Comparison of ENCODE assay signal across 23 cellular contexts in the genomic region with DNA sequence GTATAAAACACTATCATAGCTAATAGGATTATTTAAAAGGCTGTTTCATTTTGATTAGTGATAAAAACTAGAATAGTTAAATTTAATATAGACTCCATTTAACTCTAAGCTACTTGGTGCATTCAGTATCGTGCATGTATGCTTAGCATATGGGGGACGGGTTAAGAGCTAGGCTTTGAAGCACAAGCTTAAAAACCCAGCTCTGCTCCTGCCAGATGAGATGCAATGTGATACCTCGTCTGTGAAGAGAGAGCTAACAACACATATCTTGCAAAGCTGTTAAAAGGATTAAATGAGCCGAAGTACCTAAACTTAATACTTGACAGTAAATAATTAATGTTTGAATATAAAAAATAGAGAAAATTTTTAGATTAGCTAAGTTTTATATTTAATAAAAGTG. TPM values are rescaled to one million over a fixed set of nuclear protein-coding genes. Genes with fewer than 3 reads are reported as not detected.
A peak's percentile ranks its signal among the peaks of the same experiment; 100 is the strongest.
DNase-seq lines count a peak whose midpoint lies in the region; ATAC-seq, FAIRE-seq and TF ChIP-seq lines count a peak whose summit lies in the region.
"Had no signal": no experiment of that assay in that cellular context is flagged by ENCODE, and none has a peak within 500 bp of the region (broad histone marks: within the 10 kb centered on the region; RNA-seq: fewer than 3 reads in every experiment).

No MANE protein-coding gene starts in this region.

- TF ChIP-seq EP300 in SK-N-SH (IDR thresholded peaks at IDR 0.05; ENCODE audit: borderline replicate concordance in 1 of 2, low read depth in 1 of 2, low read length in 1 of 2): no peak

- H3K4me3 Mint-ChIP-seq in neural progenitor cell (no peak overlapping the region), Calu3 (ENCODE audit: low read depth, unreplicated experiment) (no peak overlapping the region)
- H3K4me3 Mint-ChIP-seq: activated naive CD4-positive, alpha-beta T cell treated with anti-CD3 and anti-CD28 coated beads, Interleukin-2, amount 50 U/mL, for 24 hours; activated T-cell treated with anti-CD3 and anti-CD28 coated beads, Interleukin-2, amount 50 U/mL, for 72 hours had no signal

- no peak for FAIRE-seq in HTR-8/SVneo (lab: Jason Lieb, UNC)
- FAIRE-seq: A549 had no signal

- H3K4me1 ChIP-seq in SK-N-SH (ENCODE audit: control insufficient read depth in 1 of 2, insufficient read depth in 2 of 2, low read depth in 1 of 2, low read length in 1 of 2): peaks cover 24 to 30% of the 10 kb centered on the region in 2 experiments; a peak in 3 of 4 replicates
- peaks cover 29% of the 10 kb centered on the region for H3K4me1 ChIP-seq in neural progenitor cell
- H3K4me1 ChIP-seq: A549, SJSA1, vagina had no signal

- H3K9me3 Mint-ChIP-seq in neural progenitor cell (no peaks in the 10 kb centered on the region), Calu3 (ENCODE audit: low read depth, unreplicated experiment) (no peaks in the 10 kb centered on the region)
- H3K9me3 Mint-ChIP-seq: activated naive CD4-positive, alpha-beta T cell treated with anti-CD3 and anti-CD28 coated beads, Interleukin-2, amount 50 U/mL, for 24 hours; activated T-cell treated with anti-CD3 and anti-CD28 coated beads, Interleukin-2, amount 50 U/mL, for 72 hours had no signal

- H3K9ac ChIP-seq in SK-N-SH (no peak overlapping the region), neural progenitor cell (no peak overlapping the region)
- H3K9ac ChIP-seq: BLaER1, KMS-11 had no signal

- no peak overlapping the region; a peak in 2 of 4 replicates for H3K27ac ChIP-seq in SK-N-SH (ENCODE audit: low read depth in 2 of 2, low read length in 1 of 2)
- peak overlapping the region; percentile 48; the same call in 1 of the 2 replicates for H3K27ac ChIP-seq in VCaP
- no peak overlapping the region for H3K27ac ChIP-seq in neural progenitor cell
- H3K27ac ChIP-seq: A549, ascending aorta, BLaER1, KMS-11, PC-9, SJSA1, vagina had no signal

- no peak for ATAC-seq in SK-N-SH treated with all-trans-retinoic acid at 6 μM for 48 hours
- ATAC-seq: A549; activated CD4-positive, CD25-positive, alpha-beta regulatory T cell treated with anti-CD3 and anti-CD28 coated beads, Interleukin-2, amount 50 U/mL, for 24 hours; activated T-cell treated with anti-CD3 and anti-CD28 coated beads, Interleukin-2, amount 50 U/mL, for 72 hours had no signal

- no peaks in the 10 kb centered on the region for H3K9me2 ChIP-seq in SK-N-SH

- H3K27ac Mint-ChIP-seq in neural progenitor cell: no peak overlapping the region
- no peak overlapping the region for H3K27ac Mint-ChIP-seq in Calu3 (ENCODE audit: unreplicated experiment)
- H3K27ac Mint-ChIP-seq: activated T-cell treated with anti-CD3 and anti-CD28 coated beads, Interleukin-2, amount 50 U/mL, for 72 hours had no signal

- H3K4me2 ChIP-seq in SK-N-SH: no peak overlapping the region
- H3K4me2 ChIP-seq in neural progenitor cell: no peak overlapping the region
- H3K4me2 ChIP-seq: A549, BLaER1, KMS-11, PC-9 had no signal

- H3K4me1 Mint-ChIP-seq in neural progenitor cell (peaks cover 19% of the 10 kb centered on the region), Calu3 (ENCODE audit: low read depth, unreplicated experiment) (no peaks in the 10 kb centered on the region)

- POLR2A ChIA-PET in SK-N-SH (lab: Yijun Ruan, JAX): no interaction called here

- WGBS in SK-N-SH (ENCODE audit: low lambda C conversion rate): 94% methylated on average over 4 of the region's 4 CpGs

- H3K4me3 ChIP-seq in SK-N-SH (ENCODE audit: low read depth in 2 of 2, low read length in 1 of 2) (no peak overlapping the region), neural progenitor cell (no peak overlapping the region)
- H3K4me3 ChIP-seq: A549, ascending aorta, BLaER1, lung, PC-9, SJSA1, vagina had no signal

- H2AFZ ChIP-seq in SK-N-SH (ENCODE audit: low read depth) (no peak overlapping the region), neural progenitor cell (replicated peaks) (no peak overlapping the region)
- H2AFZ ChIP-seq: PC-9 had no signal

- TF ChIP-seq CTCF in SK-N-SH (IDR thresholded peaks at IDR 0.05) (no peak), VCaP (conservative IDR thresholded peaks at IDR 0.05) (no peak), neural progenitor cell (IDR thresholded peaks at IDR 0.05) (no peak), Calu3 (IDR thresholded peaks at IDR 0.05; ENCODE audit: unreplicated experiment) (no peak)

- BruUV-seq in Calu3 (replicated peaks; lab: Mats Ljungman, UMichigan): no TSS peak

- no peaks in the 10 kb centered on the region for H3K27me3 ChIP-seq in SK-N-SH (ENCODE audit: insufficient read depth)
- no peaks in the 10 kb centered on the region for H3K27me3 ChIP-seq in neural progenitor cell
- H3K27me3 ChIP-seq: ascending aorta, BLaER1, SJSA1, vagina had no signal

- TF ChIP-seq RAD21 in SK-N-SH (IDR thresholded peaks at IDR 0.05; ENCODE audit: low read length): no peak

- H4K20me1 ChIP-seq in SK-N-SH (ENCODE audit: insufficient read depth) (no peaks in the 10 kb centered on the region), neural progenitor cell (ENCODE audit: low read depth) (peaks cover 4% of the 10 kb centered on the region)

- H3K27me3 Mint-ChIP-seq in neural progenitor cell (ENCODE audit: insufficient read depth, low read depth) (no peaks in the 10 kb centered on the region), Calu3 (ENCODE audit: unreplicated experiment) (no peaks in the 10 kb centered on the region)
- H3K27me3 Mint-ChIP-seq: activated naive CD4-positive, alpha-beta T cell treated with anti-CD3 and anti-CD28 coated beads, Interleukin-2, amount 50 U/mL, for 24 hours had no signal

- H3K79me2 ChIP-seq in SK-N-SH (ENCODE audit: insufficient read depth): peaks cover 4% of the 10 kb centered on the region; the same call in 1 of the 2 replicates
- H3K79me2 ChIP-seq in neural progenitor cell (ENCODE audit: low read depth): no peaks in the 10 kb centered on the region

- H3K36me3 Mint-ChIP-seq in neural progenitor cell (no peaks in the 10 kb centered on the region), Calu3 (ENCODE audit: insufficient read depth, unreplicated experiment) (no peaks in the 10 kb centered on the region)

- intact Hi-C loops in Calu3 (cut with micrococcal nuclease; ENCODE audit: unreplicated experiment): loop anchor here (10.0 kb wide), 1 partner anchor 96 kb away; no protein-coding TSS in a partner anchor

- no peaks in the 10 kb centered on the region for H3F3A ChIP-seq in SK-N-SH (replicated peaks; ENCODE audit: insufficient read depth)
- H3F3A ChIP-seq in neural progenitor cell (ENCODE audit: low read depth): peaks cover 17% of the 10 kb centered on the region

- H3K36me3 ChIP-seq in SK-N-SH (replicated peaks in 1 of 2; ENCODE audit: control insufficient read depth in 1 of 2, insufficient read depth in 2 of 2, low read length in 1 of 2) (no peaks in the 10 kb centered on the region), neural progenitor cell (no peaks in the 10 kb centered on the region)
- H3K36me3 ChIP-seq: ascending aorta, vagina had no signal

- H3K9me3 ChIP-seq in SK-N-SH: no peaks in the 10 kb centered on the region
- H3K9me3 ChIP-seq in neural progenitor cell (ENCODE audit: low read depth): no peaks in the 10 kb centered on the region
- H3K9me3 ChIP-seq: A549, ascending aorta, SJSA1, vagina had no signal

- CTCF ChIA-PET in SK-N-SH (lab: Yijun Ruan, JAX) (interaction anchor here (0.9 to 6.0 kb wide), 5 partner anchors 116 to 1492 kb away, joined by 4 to 31 read pairs (median 5); no protein-coding TSS in a partner anchor), Calu3 (lab: Charles Lee) (no interaction called here)

- DNase-seq in SK-N-SH (peak; percentile 10), NCI-H2171 (lab: John Stamatoyannopoulos, UW) (peak; percentile 85), neural progenitor cell (ENCODE audit: low spot score) (peak; percentile 33), HTR-8/SVneo (ENCODE audit: insufficient read length, low spot score) (no peak), ecto neural progenitor cell (ENCODE audit: low spot score) (no peak), Calu3 (no peak)
- DNase-seq: activated T-cell treated with anti-CD3 and anti-CD28 coated beads, Interleukin-2, amount 50 U/mL, for 72 hours; DMS153; NCI-H1105; NCI-H526 treated with DMSO at 0.1 percent for 48 hours; PC-9; stimulated activated CD4-positive, alpha-beta T cell treated with anti-CD3 and anti-CD28 coated beads, Interleukin-15, amount 100 ng/mL, for 24 hours had no signal

TF ChIP-seq in SK-N-SH, 30 proteins besides CTCF, POLR2A, EP300 and RAD21 (continues in another document):
- TF ChIP-seq, protein P1, sequence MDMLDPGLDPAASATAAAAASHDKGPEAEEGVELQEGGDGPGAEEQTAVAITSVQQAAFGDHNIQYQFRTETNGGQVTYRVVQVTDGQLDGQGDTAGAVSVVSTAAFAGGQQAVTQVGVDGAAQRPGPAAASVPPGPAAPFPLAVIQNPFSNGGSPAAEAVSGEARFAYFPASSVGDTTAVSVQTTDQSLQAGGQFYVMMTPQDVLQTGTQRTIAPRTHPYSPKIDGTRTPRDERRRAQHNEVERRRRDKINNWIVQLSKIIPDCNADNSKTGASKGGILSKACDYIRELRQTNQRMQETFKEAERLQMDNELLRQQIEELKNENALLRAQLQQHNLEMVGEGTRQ (IDR thresholded peaks at IDR 0.05; ENCODE audit: borderline replicate concordance, low read depth, low read length): no peak
- TF ChIP-seq, protein P2, sequence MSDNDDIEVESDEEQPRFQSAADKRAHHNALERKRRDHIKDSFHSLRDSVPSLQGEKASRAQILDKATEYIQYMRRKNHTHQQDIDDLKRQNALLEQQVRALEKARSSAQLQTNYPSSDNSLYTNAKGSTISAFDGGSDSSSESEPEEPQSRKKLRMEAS (IDR thresholded peaks at IDR 0.05; ENCODE audit: low read depth): no peak
- TF ChIP-seq CHD2 (IDR thresholded peaks at IDR 0.05; ENCODE audit: low read length, partially characterized antibody) (no peak), ELF1 (IDR thresholded peaks at IDR 0.05) (no peak)

TF ChIP-seq in SK-N-SH treated with all-trans-retinoic acid at 6 μM for 48 hours, 23 proteins besides CTCF, POLR2A, EP300 and RAD21 (continues in another document):
- TF ChIP-seq ISL1 (CRISPR knock-in tag; IDR thresholded peaks at IDR 0.05): no peak
- no peak for TF ChIP-seq ZNF565 (CRISPR knock-in tag; conservative IDR thresholded peaks at IDR 0.05; ENCODE audit: low read depth)
- no peak for TF ChIP-seq ZFP3 (CRISPR knock-in tag; IDR thresholded peaks at IDR 0.05)

RNA-seq across cellular contexts. Expression of a gene that starts 42.2 kb away (rescaled TPM):
- polyA plus RNA-seq in SK-N-SH (2012; rRNA removed): 18.4 and 19.7 TPM in 2 replicates
- polyA plus RNA-seq in SK-N-SH (2012; cell fraction: cytosol; rRNA removed): 15.4 and 18.8 TPM in 2 replicates
- 15.6 and 16.7 TPM in 2 replicates for polyA plus RNA-seq in SK-N-SH (2012; cell fraction: nucleus; rRNA removed)
- total RNA-seq in neural progenitor cell (ENCODE audit: low replicate concordance) (4.5 and 6.0 TPM in 2 replicates), Calu3 (2022) (10.0 and 12.8 TPM in 2 replicates)

Comparison
In these comparisons a context has a peak if more than half of its experiments do, and no peak if none do; other contexts are left out.
1. DNase-seq: peak in SK-N-SH (single experiment), NCI-H2171 (single experiment) and neural progenitor cell (single experiment); none in HTR-8/SVneo (single experiment), ecto neural progenitor cell (single experiment) and Calu3 (single experiment).